In the genomic region with DNA sequence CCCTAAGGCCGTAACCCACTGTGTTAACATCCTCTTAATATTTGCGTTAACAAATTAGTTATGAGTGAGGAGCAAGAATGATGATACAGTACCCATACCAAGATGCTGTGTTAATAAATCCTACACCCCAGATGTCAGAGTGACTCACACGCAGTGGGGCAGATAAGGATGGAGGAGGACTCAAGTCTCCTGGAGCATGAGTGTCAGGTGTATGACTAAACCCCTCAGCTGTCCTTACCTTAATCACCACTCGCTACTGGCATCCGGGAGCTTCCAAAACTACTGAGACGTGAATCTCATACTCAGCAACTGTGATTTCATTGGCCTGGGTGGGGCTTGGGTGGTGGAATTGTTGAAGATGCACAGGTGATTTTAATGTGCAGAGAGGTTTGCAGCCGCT, we compare ENCODE assay signal across 20 cellular contexts.
A peak's percentile ranks its signal among the peaks of the same experiment; 100 is the strongest.
DNase-seq lines count a peak whose midpoint lies in the region; ATAC-seq, FAIRE-seq and TF ChIP-seq lines count a peak whose summit lies in the region.
"Had no signal": no experiment of that assay in that cellular context is flagged by ENCODE, and none has a peak within 500 bp of the region (broad histone marks: within the 10 kb centered on the region; RNA-seq: fewer than 3 reads in every experiment).

No MANE protein-coding gene starts in this region.

- H3K9me3 Mint-ChIP-seq in activated naive CD4-positive, alpha-beta T cell treated with anti-CD3 and anti-CD28 coated beads, Interleukin-2, amount 50 U/mL, for 24 hours: no peaks in the 10 kb centered on the region
- H3K9me3 Mint-ChIP-seq in astrocyte (ENCODE audit: unreplicated experiment): no peaks in the 10 kb centered on the region
- H3K9me3 Mint-ChIP-seq: CD4-positive, alpha-beta memory T cell; GM23338 had no signal

- DNase-seq in activated naive CD4-positive, alpha-beta T cell (lab: John Stamatoyannopoulos, UW): no peak
- DNase-seq in astrocyte (ENCODE audit: low read depth): peak; percentile 50
- peak; percentile 26 for DNase-seq in glomerular visceral epithelial cell (ENCODE audit: extremely low spot score)
- DNase-seq in activated CD4-positive, alpha-beta T cell treated with anti-CD3 and anti-CD28 coated beads for 48 hours: no peak
- DNase-seq in activated CD4-positive, alpha-beta T cell treated with anti-CD3 and anti-CD28 coated beads for 1 hour: no peak
- no peak for DNase-seq in NCI-H526 (lab: John Stamatoyannopoulos, UW)
- DNase-seq: CD4-positive, alpha-beta memory T cell; DMS79; KBM-7; NCI-H1092; NCI-H2081 treated with DMSO at 0.1 percent for 48 hours; NCI-H510A treated with DMSO at 0.1 percent for 48 hours; SHP77 treated with DMSO at 0.1 percent for 48 hours had no signal

- no peak overlapping the region for H3K4me2 ChIP-seq in astrocyte (ENCODE audit: low read length)
- H3K4me2 ChIP-seq: GM23338 had no signal

- H2AFZ ChIP-seq in astrocyte (ENCODE audit: low read depth, low read length): no peak overlapping the region
- H2AFZ ChIP-seq: GM23338 had no signal

- no peaks in the 10 kb centered on the region for H3K27me3 Mint-ChIP-seq in activated naive CD4-positive, alpha-beta T cell treated with anti-CD3 and anti-CD28 coated beads, Interleukin-2, amount 50 U/mL, for 24 hours
- H3K27me3 Mint-ChIP-seq in astrocyte (ENCODE audit: low read depth, unreplicated experiment): no peaks in the 10 kb centered on the region
- H3K27me3 Mint-ChIP-seq: CD4-positive, alpha-beta memory T cell had no signal

- H3K9me3 ChIP-seq in astrocyte (ENCODE audit: insufficient read depth, low read depth, low read length): no peaks in the 10 kb centered on the region

- no peaks in the 10 kb centered on the region for H3K36me3 Mint-ChIP-seq in activated naive CD4-positive, alpha-beta T cell treated with anti-CD3 and anti-CD28 coated beads, Interleukin-2, amount 50 U/mL, for 24 hours
- peaks cover 2% of the 10 kb centered on the region for H3K36me3 Mint-ChIP-seq in astrocyte (ENCODE audit: low read depth, unreplicated experiment)

- H3K27ac Mint-ChIP-seq in activated naive CD4-positive, alpha-beta T cell treated with anti-CD3 and anti-CD28 coated beads, Interleukin-2, amount 50 U/mL, for 24 hours: peak overlapping the region; percentile 41
- H3K27ac Mint-ChIP-seq in astrocyte (ENCODE audit: unreplicated experiment): no peak overlapping the region
- H3K27ac Mint-ChIP-seq: CD4-positive, alpha-beta memory T cell; GM23338 had no signal

- H3K36me3 ChIP-seq in astrocyte (ENCODE audit: insufficient read depth, low read length): no peaks in the 10 kb centered on the region

- H3K4me3 Mint-ChIP-seq in activated naive CD4-positive, alpha-beta T cell treated with anti-CD3 and anti-CD28 coated beads, Interleukin-2, amount 50 U/mL, for 24 hours: no peak overlapping the region
- H3K4me3 Mint-ChIP-seq in astrocyte (ENCODE audit: unreplicated experiment): no peak overlapping the region
- H3K4me3 Mint-ChIP-seq: CD4-positive, alpha-beta memory T cell; GM23338 had no signal

- peaks cover 24% of the 10 kb centered on the region for H3K79me2 ChIP-seq in astrocyte (ENCODE audit: insufficient read depth, low read length)

- FAIRE-seq in astrocyte (lab: Jason Lieb, UNC): no peak
- FAIRE-seq: GM18507 had no signal

- H3K4me1 Mint-ChIP-seq in activated naive CD4-positive, alpha-beta T cell treated with anti-CD3 and anti-CD28 coated beads, Interleukin-2, amount 50 U/mL, for 24 hours: no peaks in the 10 kb centered on the region
- H3K4me1 Mint-ChIP-seq in astrocyte (ENCODE audit: low read depth, unreplicated experiment): peaks cover 1% of the 10 kb centered on the region
- H3K4me1 Mint-ChIP-seq: GM23338 had no signal

- no peak overlapping the region for H3K9ac ChIP-seq in astrocyte (ENCODE audit: low read length)

- no peak overlapping the region for H3K27ac ChIP-seq in astrocyte (ENCODE audit: low read depth, low read length)
- H3K27ac ChIP-seq: 22Rv1 had no signal

- ATAC-seq in GM19035 (IDR thresholded peaks at IDR 0.05; ENCODE audit: unreplicated experiment): no peak
- ATAC-seq: GM23338, HCT116, Panc1 had no signal

- H3K4me1 ChIP-seq in astrocyte (ENCODE audit: insufficient read depth, low read length): no peaks in the 10 kb centered on the region

- no peaks in the 10 kb centered on the region for H4K20me1 ChIP-seq in astrocyte (ENCODE audit: insufficient read depth, low read length)

- no peak for TF ChIP-seq CTCF in astrocyte (IDR thresholded peaks at IDR 0.05; ENCODE audit: insufficient read depth, low read depth, low read length)

- H3K27me3 ChIP-seq in astrocyte (ENCODE audit: insufficient read depth, low read length): no peaks in the 10 kb centered on the region

- H3K4me3 ChIP-seq in astrocyte (ENCODE audit: insufficient read depth, low read depth, low read length): no peak overlapping the region
- H3K4me3 ChIP-seq: GM23338 had no signal

Comparison
In these comparisons a context has a peak if more than half of its experiments do, and no peak if none do; other contexts are left out.
1. DNase-seq: peak in astrocyte (single experiment) and glomerular visceral epithelial cell (single experiment); none in activated naive CD4-positive, alpha-beta T cell (0 of 4), activated CD4-positive, alpha-beta T cell treated with anti-CD3 and anti-CD28 coated beads for 48 hours (single experiment), activated CD4-positive, alpha-beta T cell treated with anti-CD3 and anti-CD28 coated beads for 1 hour (single experiment) and NCI-H526 (0 of 2).